ENCODE assay signal across 8 cellular contexts in genomic region chr13:50222569-50223332, GRCh38.
DNase-seq lines count a peak whose midpoint lies in the region; ATAC-seq and TF ChIP-seq lines count a peak whose summit lies in the region.

No MANE protein-coding gene starts in this region.

- ATAC-seq in GM18502 (IDR thresholded peaks at IDR 0.05; ENCODE audit: poor library complexity, unreplicated experiment) (peak; percentile 43), upper lobe of right lung (peak; percentile 92), HG03196 (IDR thresholded peaks at IDR 0.05; ENCODE audit: unreplicated experiment) (no peak), foreskin keratinocyte (no peak)

- H3K27me3 ChIP-seq in upper lobe of right lung, result no peaks in the 10 kb centered on the region
- peaks cover 49% of the 10 kb centered on the region for H3K27me3 ChIP-seq in foreskin keratinocyte
- H3K27me3 ChIP-seq in effector memory CD4-positive, alpha-beta T cell (replicated peaks; ENCODE audit: control insufficient read depth, insufficient read depth, low read length, poor library complexity, severe bottlenecking), result no peaks in the 10 kb centered on the region

- TF ChIP-seq CTCF in NB4 (IDR thresholded peaks at IDR 0.05; ENCODE audit: low read depth, low read length), result no peak
- TF ChIP-seq CTCF in upper lobe of right lung (IDR thresholded peaks at IDR 0.05), result no peak
- TF ChIP-seq CTCF in foreskin keratinocyte (conservative IDR thresholded peaks at IDR 0.05), result no peak

- H3K4me1 ChIP-seq in upper lobe of right lung (peaks cover 7% of the 10 kb centered on the region), foreskin keratinocyte (no peaks in the 10 kb centered on the region)
- H3K4me1 ChIP-seq in effector memory CD4-positive, alpha-beta T cell (ENCODE audit: control insufficient read depth, insufficient read depth, low read length, poor library complexity, severe bottlenecking), result no peaks in the 10 kb centered on the region

- TF ChIP-seq POLR2A in NB4 (IDR thresholded peaks at IDR 0.05; ENCODE audit: extremely low read depth, insufficient read length), result no peak

- H3K27ac ChIP-seq in upper lobe of right lung (peak overlapping the region; percentile 20), foreskin keratinocyte (no peak overlapping the region)
- H3K27ac ChIP-seq in effector memory CD4-positive, alpha-beta T cell (ENCODE audit: insufficient read depth, low read length, poor library complexity, severe bottlenecking), result no peak overlapping the region

- H3K36me3 ChIP-seq in upper lobe of right lung, result no peaks in the 10 kb centered on the region
- no peaks in the 10 kb centered on the region for H3K36me3 ChIP-seq in effector memory CD4-positive, alpha-beta T cell (ENCODE audit: control insufficient read depth, insufficient read depth, low read length)

- H3K9me3 ChIP-seq in upper lobe of right lung, result no peaks in the 10 kb centered on the region
- H3K9me3 ChIP-seq in effector memory CD4-positive, alpha-beta T cell (ENCODE audit: control insufficient read depth, low read length), result no peaks in the 10 kb centered on the region

- DNase-seq in NB4 (ENCODE audit: low read depth) (peak; percentile 94), left kidney (ENCODE audit: low read depth, low spot score) (peak; percentile 20), upper lobe of right lung (peak; percentile 83), foreskin keratinocyte (no peak)
- DNase-seq in activated effector memory CD4-positive, alpha-beta T cell treated with anti-CD3 and anti-CD28 coated beads, Interleukin-2, amount 50 U/mL, for 16 hours, result peak; percentile 74
- no peak for DNase-seq in effector memory CD4-positive, alpha-beta T cell

- intact Hi-C loops in upper lobe of right lung (cut with DNase I), result no loop called here

- H3K4me3 ChIP-seq in NB4 (ENCODE audit: low read depth, low read length), result peak overlapping the region; percentile 35
- peak overlapping the region; percentile 13 for H3K4me3 ChIP-seq in upper lobe of right lung
- H3K4me3 ChIP-seq in effector memory CD4-positive, alpha-beta T cell (ENCODE audit: insufficient read depth, low read depth, low read length, poor library complexity, severe bottlenecking), result no peak overlapping the region

Comparison
In these comparisons a context has a peak if more than half of its experiments do, and no peak if none do; other contexts are left out.
1. ATAC-seq: peak in GM18502 (single experiment) and upper lobe of right lung (single experiment); none in HG03196 (single experiment) and foreskin keratinocyte (single experiment).
2. DNase-seq: peak in NB4 (single experiment), activated effector memory CD4-positive, alpha-beta T cell treated with anti-CD3 and anti-CD28 coated beads, Interleukin-2, amount 50 U/mL, for 16 hours (single experiment), left kidney (single experiment) and upper lobe of right lung (single experiment); none in foreskin keratinocyte (0 of 2) and effector memory CD4-positive, alpha-beta T cell (0 of 3).